ENCODE assay signal across 1 cellular context in genomic region chr11:73391665-73392064, GRCh38.
TF ChIP-seq lines count a peak whose summit lies in the region.

No MANE protein-coding gene starts in this region.

TF ChIP-seq in IMR-90, 13 proteins besides CTCF, POLR2A, EP300 and RAD21:
- TF ChIP-seq RFX5 (IDR thresholded peaks at IDR 0.05; ENCODE audit: low read depth, low read length) (no peak), CEBPB (IDR thresholded peaks at IDR 0.05; ENCODE audit: low read depth, low read length) (no peak), BHLHE40 (IDR thresholded peaks at IDR 0.05; ENCODE audit: low read depth, low read length) (no peak), FOS (IDR thresholded peaks at IDR 0.05; ENCODE audit: low read depth, low read length) (no peak)
